ENCODE assay signal across 8 cellular contexts in genomic region chrX:43559643-43560042, GRCh38.
DNase-seq lines count a peak whose midpoint lies in the region; ATAC-seq and TF ChIP-seq lines count a peak whose summit lies in the region.

No MANE protein-coding gene starts in this region.

- no peak overlapping the region for H3K27ac ChIP-seq in cardiac muscle cell

- POLR2A ChIA-PET in AG04449 (lab: Yijun Ruan, JAX): no interaction called here

- DNase-seq in AG04449 (ENCODE audit: low read depth, low spot score) (no peak), GM13977 (ENCODE audit: low spot score) (no peak), NOMO-1 treated with DMSO at 0.1 percent for 48 hours (lab: John Stamatoyannopoulos, UW; ENCODE audit: unreplicated experiment) (peak; percentile 42), cardiac muscle cell (ENCODE audit: low read depth in 1 of 2, low spot score in 1 of 2) (peak; percentile 61 to 71), putamen (ENCODE audit: low spot score) (peak; percentile 27)
- DNase-seq in activated naive CD4-positive, alpha-beta T cell treated with Interleukin-2 at 50 U/mL for 16 hours: peak; percentile 17

- CTCF ChIA-PET in AG04449 (lab: Yijun Ruan, JAX): no interaction called here

- no peaks in the 10 kb centered on the region for H3K9me3 ChIP-seq in cardiac muscle cell (ENCODE audit: low read depth)

- no peaks in the 10 kb centered on the region for H3K27me3 ChIP-seq in cardiac muscle cell

- no peaks in the 10 kb centered on the region for H3K36me3 ChIP-seq in cardiac muscle cell

- H3K4me3 ChIP-seq in AG04449 (ENCODE audit: low read depth, low read length) (no peak overlapping the region), cardiac muscle cell (no peak overlapping the region)

- in situ Hi-C loops in GM13977 (cut with MboI; ENCODE audit: low pct_unique_long_range_greater_than_20kb, low sequenced_read_pairs, unreplicated experiment): loop anchor here (25.0 kb wide), 1 partner anchor 1772 kb away; no protein-coding TSS in a partner anchor

- TF ChIP-seq CTCF in AG04449 (IDR thresholded peaks at IDR 0.05; ENCODE audit: insufficient read depth, low read length, missing control alignments) (peak; percentile 13), GM13977 (IDR thresholded peaks at IDR 0.05; ENCODE audit: extremely low read depth, insufficient read depth, missing control alignments) (peak; percentile 27), cardiac muscle cell (IDR thresholded peaks at IDR 0.05; ENCODE audit: low read depth, low read length) (peak; percentile 57)

- ATAC-seq in GM19023 (IDR thresholded peaks at IDR 0.05; ENCODE audit: unreplicated experiment) (no peak), GM19035 (IDR thresholded peaks at IDR 0.05; ENCODE audit: unreplicated experiment) (no peak)

- peaks cover 12% of the 10 kb centered on the region for H3K4me1 ChIP-seq in cardiac muscle cell (ENCODE audit: low read depth)

Comparison
In these comparisons a context has a peak if more than half of its experiments do, and no peak if none do; other contexts are left out.
1. DNase-seq: peak in NOMO-1 treated with DMSO at 0.1 percent for 48 hours (single experiment), activated naive CD4-positive, alpha-beta T cell treated with Interleukin-2 at 50 U/mL for 16 hours (single experiment), cardiac muscle cell (2 of 2) and putamen (single experiment); none in AG04449 (single experiment) and GM13977 (single experiment).
2. Peak in every context shown above with its lines, with median percentiles within 50 percentile points of each other: CTCF ChIP-seq.